ENCODE assay signal across 7 cellular contexts in genomic region chr4:75519452-75519851, GRCh38. TPM values are rescaled to one million over a fixed set of nuclear protein-coding genes. Genes with fewer than 3 reads are reported as not detected.
"Had no signal": no experiment of that assay in that cellular context is flagged by ENCODE, and none has a peak within 500 bp of the region (broad histone marks: within the 10 kb centered on the region; RNA-seq: fewer than 3 reads in every experiment).

No MANE protein-coding gene starts in this region.

RNA-seq across cellular contexts. Expression of gene ODAPH, which starts 36.4 kb away (rescaled TPM):
- total RNA-seq: PC-3, Peyer's patch, Right ventricle myocardium inferior, Right ventricle myocardium superior, RPMI7951, SJSA1, SK-MEL-5 had no signal
